ENCODE assay signal across 8 cellular contexts in the genomic region with DNA sequence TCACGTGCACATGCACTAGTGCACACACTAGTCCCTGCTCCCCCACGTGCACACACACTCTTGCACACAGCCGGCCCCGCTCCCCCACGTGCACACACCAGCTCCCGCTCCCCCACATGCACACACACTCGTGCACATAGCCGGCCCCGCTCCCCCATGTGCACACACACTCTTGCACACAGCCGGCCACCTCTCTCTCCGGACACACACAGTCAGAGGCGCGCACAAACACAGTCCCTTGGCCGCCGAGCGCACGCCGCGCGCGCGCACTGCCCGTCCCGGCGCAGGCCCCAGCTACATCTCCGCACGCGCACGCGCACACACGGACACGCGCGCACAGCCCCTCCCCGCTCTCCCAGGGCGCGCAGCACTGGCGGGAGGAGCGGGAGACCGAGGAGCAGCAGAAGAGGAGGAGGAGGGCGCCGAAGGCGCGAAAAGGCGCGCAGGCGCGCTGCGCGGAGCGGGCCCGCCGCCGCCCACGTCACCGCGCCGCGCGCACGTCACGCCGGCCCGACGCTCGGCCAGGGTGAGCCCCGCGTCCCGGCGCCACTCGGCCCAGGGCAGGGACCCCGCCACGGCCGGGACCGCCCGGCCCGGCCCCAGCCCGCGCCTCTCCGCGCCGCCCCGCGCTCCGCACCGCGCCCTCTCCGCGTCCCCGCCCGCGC. TPM values are rescaled to one million over a fixed set of nuclear protein-coding genes. Genes with fewer than 3 reads are reported as not detected.
DNase-seq lines count a peak whose midpoint lies in the region; ATAC-seq and TF ChIP-seq lines count a peak whose summit lies in the region.

A gene with protein sequence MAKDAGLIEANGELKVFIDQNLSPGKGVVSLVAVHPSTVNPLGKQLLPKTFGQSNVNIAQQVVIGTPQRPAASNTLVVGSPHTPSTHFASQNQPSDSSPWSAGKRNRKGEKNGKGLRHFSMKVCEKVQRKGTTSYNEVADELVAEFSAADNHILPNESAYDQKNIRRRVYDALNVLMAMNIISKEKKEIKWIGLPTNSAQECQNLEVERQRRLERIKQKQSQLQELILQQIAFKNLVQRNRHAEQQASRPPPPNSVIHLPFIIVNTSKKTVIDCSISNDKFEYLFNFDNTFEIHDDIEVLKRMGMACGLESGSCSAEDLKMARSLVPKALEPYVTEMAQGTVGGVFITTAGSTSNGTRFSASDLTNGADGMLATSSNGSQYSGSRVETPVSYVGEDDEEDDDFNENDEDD (plus strand): TSS at position 549 of the 665 bp plus-strand sequence. CDS start 1,085 bp downstream, outside the sequence.

- H3K9ac ChIP-seq in GM23248 (peak within 1 kb of the TSS; percentile 61), KMS-11 (peak within 1 kb of the TSS; percentile 62; the same call in 1 of the 2 replicates), stomach smooth muscle (ENCODE audit: low read length in 2 of 2) (peak within 1 kb of the TSS; percentile 21 to 54)

- H3K9me3 ChIP-seq in GM23248 (ENCODE audit: low read depth) = no peaks in the 10 kb centered on the region
- no peaks in the 10 kb centered on the region for H3K9me3 ChIP-seq in stomach smooth muscle (ENCODE audit: control insufficient read depth in 2 of 2, low read length in 2 of 2)

- H3K79me2 ChIP-seq in GM23248 (ENCODE audit: insufficient read depth) (peaks cover 41% of the 10 kb centered on the region), KMS-11 (ENCODE audit: insufficient read depth, low read depth) (peaks cover 36% of the 10 kb centered on the region)

- H3K4me1 Mint-ChIP-seq in activated T-helper 2 cell treated with anti-CD3 and anti-CD28 coated beads, Interferon-gamma antibody, Interleukin-2, Interleukin-4, amounts not matched to agents 10 μg/mL and 5 μg/mL and 100 μg/mL, durations not matched to agents 14 hours and 24 hours and 36 hours (ENCODE audit: low read depth) = peaks cover 31% of the 10 kb centered on the region
- H3K4me1 Mint-ChIP-seq in natural killer cell = peaks cover 32 to 36% of the 10 kb centered on the region in 2 donors

- peak within 1 kb of the TSS; percentile 87 for H3K4me2 ChIP-seq in GM23248 (ENCODE audit: unreplicated experiment)
- H3K4me2 ChIP-seq in KMS-11 = peak within 1 kb of the TSS; percentile 42

- H3K27ac ChIP-seq in GM23248 = no peak within 1 kb of the TSS
- no peak within 1 kb of the TSS for H3K27ac ChIP-seq in KMS-11
- H3K27ac ChIP-seq in stomach smooth muscle (ENCODE audit: low read length) = no peak within 1 kb of the TSS

- H3K36me3 Mint-ChIP-seq in activated T-helper 2 cell treated with anti-CD3 and anti-CD28 coated beads, Interferon-gamma antibody, Interleukin-2, Interleukin-4, amounts not matched to agents 10 μg/mL and 5 μg/mL and 100 μg/mL, durations not matched to agents 14 hours and 24 hours and 36 hours (ENCODE audit: low read depth) = peaks cover 36% of the 10 kb centered on the region
- H3K36me3 Mint-ChIP-seq in natural killer cell = no peaks in the 10 kb centered on the region

- H4K20me1 ChIP-seq in GM23248 (ENCODE audit: insufficient read depth) = no peaks in the 10 kb centered on the region; the same call in 1 of the 2 replicates
- H4K20me1 ChIP-seq in KMS-11 (ENCODE audit: insufficient read depth) = no peaks in the 10 kb centered on the region

- peak within 1 kb of the TSS; percentile 88 for H3K4me3 Mint-ChIP-seq in activated T-helper 2 cell treated with anti-CD3 and anti-CD28 coated beads, Interferon-gamma antibody, Interleukin-2, Interleukin-4, amounts not matched to agents 10 μg/mL and 5 μg/mL and 100 μg/mL, durations not matched to agents 14 hours and 24 hours and 36 hours (ENCODE audit: low read depth)
- H3K4me3 Mint-ChIP-seq in natural killer cell = peak within 1 kb of the TSS; percentile 97

- H3K27me3 ChIP-seq in GM23248 (replicated peaks; ENCODE audit: insufficient read depth) (no peaks in the 10 kb centered on the region), KMS-11 (ENCODE audit: insufficient read depth, low read depth) (no peaks in the 10 kb centered on the region), stomach smooth muscle (ENCODE audit: control insufficient read depth in 1 of 2, insufficient read depth in 2 of 2, low read length in 2 of 2) (no peaks in the 10 kb centered on the region)

- peaks cover 5% of the 10 kb centered on the region; the same call in 1 of the 2 replicates for H3K4me1 ChIP-seq in GM23248 (ENCODE audit: insufficient read depth)
- peaks cover 15% of the 10 kb centered on the region for H3K4me1 ChIP-seq in KMS-11 (ENCODE audit: low read depth, poor library complexity, severe bottlenecking)
- H3K4me1 ChIP-seq in stomach smooth muscle (ENCODE audit: control insufficient read depth, insufficient read depth, low read length) = peaks cover 13% of the 10 kb centered on the region

- TF ChIP-seq CTCF in KMS-11 (conservative IDR thresholded peaks at IDR 0.05; ENCODE audit: low read depth, low read length) = no peak
- TF ChIP-seq CTCF in natural killer cell (IDR thresholded peaks at IDR 0.05) = no peak

- H3K36me3 ChIP-seq in GM23248 (ENCODE audit: low read depth) = 0 out of 2 replicates have a peak, but pooled peaks cover 3% of the 10 kb centered on the region
- H3K36me3 ChIP-seq in KMS-11 (ENCODE audit: insufficient read depth) = no peaks in the 10 kb centered on the region
- peaks cover 6 to 12% of the 10 kb centered on the region in 2 donors for H3K36me3 ChIP-seq in stomach smooth muscle (ENCODE audit: control insufficient read depth in 2 of 2, insufficient read depth in 2 of 2, low read length in 2 of 2)

- no peaks in the 10 kb centered on the region for H3F3A ChIP-seq in GM23248 (ENCODE audit: insufficient read depth)

- peak; percentile 63 to 69 (median 66) for ATAC-seq in natural killer cell

- H3K9me3 Mint-ChIP-seq in activated T-helper 2 cell treated with anti-CD3 and anti-CD28 coated beads, Interferon-gamma antibody, Interleukin-2, Interleukin-4, amounts not matched to agents 10 μg/mL and 5 μg/mL and 100 μg/mL, durations not matched to agents 14 hours and 24 hours and 36 hours = no peaks in the 10 kb centered on the region
- H3K9me3 Mint-ChIP-seq in natural killer cell = peaks cover 4 to 5% of the 10 kb centered on the region in 2 donors

- H2AFZ ChIP-seq in GM23248 (peak within 1 kb of the TSS; percentile 73), KMS-11 (ENCODE audit: low read depth) (no peak within 1 kb of the TSS)

- H3K27ac Mint-ChIP-seq in activated T-helper 2 cell treated with anti-CD3 and anti-CD28 coated beads, Interferon-gamma antibody, Interleukin-2, Interleukin-4, amounts not matched to agents 10 μg/mL and 5 μg/mL and 100 μg/mL, durations not matched to agents 14 hours and 24 hours and 36 hours = peak within 1 kb of the TSS; percentile 88
- H3K27ac Mint-ChIP-seq in natural killer cell = peak within 1 kb of the TSS; percentile 52 to 74

- H3K27me3 Mint-ChIP-seq in activated T-helper 2 cell treated with anti-CD3 and anti-CD28 coated beads, Interferon-gamma antibody, Interleukin-2, Interleukin-4, amounts not matched to agents 10 μg/mL and 5 μg/mL and 100 μg/mL, durations not matched to agents 14 hours and 24 hours and 36 hours (ENCODE audit: low read depth) = no peaks in the 10 kb centered on the region
- peaks cover 0 to 5% of the 10 kb centered on the region in 2 donors for H3K27me3 Mint-ChIP-seq in natural killer cell (ENCODE audit: low read depth in 2 of 2)

- intact Hi-C loops in activated T-helper 2 cell treated with anti-CD3 and anti-CD28 coated beads, Interferon-gamma antibody, Interleukin-2, Interleukin-4, amounts not matched to agents 10 μg/mL and 5 μg/mL and 100 μg/mL, durations not matched to agents 14 hours and 24 hours and 36 hours (cut with micrococcal nuclease) = loop anchor here (2.0 kb wide), 1 partner anchor 94 kb away; a partner anchor contains a TSS
- intact Hi-C loops in natural killer cell (cut with micrococcal nuclease) = no loop called here

- in situ Hi-C loops in GM23248 (cut with MboI) = no loop called here

- no peaks in the 10 kb centered on the region for H3K9me2 ChIP-seq in GM23248 (ENCODE audit: insufficient read depth)

- DNase-seq in ELF-1 (ENCODE audit: low read depth, low spot score) (peak; percentile 94), GM23248 (peak; percentile 84), RKO (ENCODE audit: low spot score) (peak; percentile 91), fibroblast of peridontal ligament (ENCODE audit: extremely low read depth) (peak; percentile 65), natural killer cell (peak; percentile 39)
- DNase-seq in activated T-helper 2 cell treated with anti-CD3 and anti-CD28 coated beads, Interferon-gamma antibody, Interleukin-2, Interleukin-4, amounts not matched to agents 10 μg/mL and 5 μg/mL and 100 μg/mL, durations not matched to agents 14 hours and 24 hours and 36 hours (ENCODE audit: low spot score) = peak; percentile 90

- 1 to 2% methylated on average over 27 to 40 of the region's 92 CpGs for WGBS in GM23248 (ENCODE audit: low coverage in 1 of 2, low lambda C conversion rate in 2 of 2, missing lambda C conversion rate in 2 of 2), 2 experiments

- H3K4me3 ChIP-seq in GM23248 (peak within 1 kb of the TSS; percentile 79), KMS-11 (IDR thresholded peaks at IDR 0.05; ENCODE audit: insufficient read depth, low read depth, low read length) (no peak within 1 kb of the TSS), stomach smooth muscle (ENCODE audit: low read length in 2 of 2) (peak within 1 kb of the TSS; percentile 59 to 72)

RNA-seq across cellular contexts. Expression of the gene that starts here (rescaled TPM):
- total RNA-seq in GM23248 (2014; rRNA removed; shearing (Covaris generic)) = 59.6 and 74.8 TPM in 2 replicates
- polyA plus RNA-seq in GM23248 (2016; fragmentation: Nextera tagmentation; extraction: Ambion mirVana) = 122 and 127 TPM in 2 replicates
- total RNA-seq in activated T-helper 2 cell treated with anti-CD3 and anti-CD28 coated beads, Interferon-gamma antibody, Interleukin-2, Interleukin-4, amounts not matched to agents 10 μg/mL and 5 μg/mL and 100 μg/mL, durations not matched to agents 14 hours and 24 hours and 36 hours = 164 and 177 TPM in 2 replicates
- total RNA-seq in natural killer cell = 10 to 100 TPM; 26.3 to 44.3 (median 29.2) TPM

Comparison
In these comparisons a context has a peak if more than half of its experiments do, and no peak if none do; other contexts are left out.
1. DNase-seq: peak in every context shown above with its lines; median percentile 94 in ELF-1; 91 in RKO; 90 in activated T-helper 2 cell treated with anti-CD3 and anti-CD28 coated beads, Interferon-gamma antibody, Interleukin-2, Interleukin-4, amounts not matched to agents 10 μg/mL and 5 μg/mL and 100 μg/mL, durations not matched to agents 14 hours and 24 hours and 36 hours; 84 in GM23248; 65 in fibroblast of peridontal ligament; 39 in natural killer cell.